Comparison of ENCODE assay signal across 1 cellular context in genomic region chr10:48656928-48657327, GRCh38.
TF ChIP-seq lines count a peak whose summit lies in the region.

No MANE protein-coding gene starts in this region.

TF ChIP-seq in HepG2, 621 proteins besides CTCF, POLR2A, EP300 and RAD21:
- no peak for TF ChIP-seq EHMT2 (IDR thresholded peaks at IDR 0.05; ENCODE audit: borderline replicate concordance, low read depth, low read length)
- no peak for TF ChIP-seq ZBTB2 (CRISPR knock-in tag; IDR thresholded peaks at IDR 0.05; ENCODE audit: low read depth)
- no peak for TF ChIP-seq SNAPC5 (CRISPR knock-in tag; IDR thresholded peaks at IDR 0.05; ENCODE audit: borderline replicate concordance)
- no peak for TF ChIP-seq NR2F1 (CRISPR knock-in tag; IDR thresholded peaks at IDR 0.05)
- no peak for TF ChIP-seq ZNF75D (CRISPR knock-in tag; IDR thresholded peaks at IDR 0.05; ENCODE audit: borderline replicate concordance)
- no peak for TF ChIP-seq ZNF280B (CRISPR knock-in tag; IDR thresholded peaks at IDR 0.05; ENCODE audit: borderline replicate concordance)
- TF ChIP-seq MAFK (conservative IDR thresholded peaks at IDR 0.05 in 1 of 2, IDR thresholded peaks at IDR 0.05 in 1 of 2; ENCODE audit: low read length in 2 of 2) = no peak
- TF ChIP-seq SNRNP70 (IDR thresholded peaks at IDR 0.05; ENCODE audit: low read depth, low read length) = no peak
- no peak for TF ChIP-seq PREB (CRISPR knock-in tag; IDR thresholded peaks at IDR 0.05)
- TF ChIP-seq THRA (CRISPR knock-in tag; IDR thresholded peaks at IDR 0.05; ENCODE audit: borderline replicate concordance) = no peak
- TF ChIP-seq ZNF138 (CRISPR knock-in tag; IDR thresholded peaks at IDR 0.05; ENCODE audit: low read depth) = no peak
